In genomic region chr20:43572891-43573290, GRCh38 we compare ENCODE assay signal across 24 cellular contexts. TPM values are rescaled to one million over a fixed set of nuclear protein-coding genes. Genes with fewer than 3 reads are reported as not detected.
A peak's percentile ranks its signal among the peaks of the same experiment; 100 is the strongest.
DNase-seq lines count a peak whose midpoint lies in the region; ATAC-seq, FAIRE-seq and TF ChIP-seq lines count a peak whose summit lies in the region.
"Had no signal": no experiment of that assay in that cellular context is flagged by ENCODE, and none has a peak within 500 bp of the region (broad histone marks: within the 10 kb centered on the region; RNA-seq: fewer than 3 reads in every experiment).

No MANE protein-coding gene starts in this region.

- TF ChIP-seq CTCF in K562 (IDR thresholded peaks at IDR 0.05 in 2 of 3, conservative IDR thresholded peaks at IDR 0.05 in 1 of 3; ENCODE audit: insufficient read depth in 2 of 3, low read depth in 1 of 3, low read length in 3 of 3) = no peak

- no peaks in the 10 kb centered on the region for H3K79me2 ChIP-seq in K562 (ENCODE audit: control insufficient read depth, insufficient read depth, low read length)

- POLR2A ChIA-PET in K562 (lab: Yijun Ruan, JAX) = interaction anchor here (0.6 to 0.7 kb wide), 3 partner anchors 11 to 102 kb away, joined by 3 to 4 read pairs (median 3); no protein-coding TSS in a partner anchor

- no peak overlapping the region for H2BK12ac ChIP-seq in neuronal stem cell (ENCODE audit: low read length)

- no TSS peak for BruUV-seq in K562 (replicated peaks; lab: Mats Ljungman, UMichigan)

- in situ Hi-C loops in K562 (cut with MboI) = no loop called here

- intact Hi-C loops in K562 (cut with micrococcal nuclease) = no loop called here

- no peak for TF ChIP-seq EP300 in K562 (IDR thresholded peaks at IDR 0.05; ENCODE audit: low read length)

- H3K4me1 ChIP-seq in K562 (replicated peaks in 1 of 2; ENCODE audit: control insufficient read depth in 2 of 2, insufficient read depth in 2 of 2, low read length in 2 of 2) (peaks cover 6 to 7% of the 10 kb centered on the region in 2 experiments; a peak in 3 of 5 replicates), neuronal stem cell (ENCODE audit: control insufficient read depth in 2 of 2, insufficient read depth in 1 of 2, low read depth in 1 of 2, low read length in 2 of 2) (no peaks in the 10 kb centered on the region)
- H3K4me1 ChIP-seq: BLaER1, Caco-2, HAP-1 had no signal

- no peak overlapping the region for H2BK15ac ChIP-seq in neuronal stem cell (ENCODE audit: low read length)

- H3K14ac ChIP-seq in neuronal stem cell (ENCODE audit: low read length) = peak overlapping the region; percentile 32

- no peak overlapping the region for H2BK5ac ChIP-seq in neuronal stem cell (ENCODE audit: low read length)

- no peak overlapping the region for H3K27ac ChIP-seq in K562 (ENCODE audit: extremely low read depth, low read depth, low read length)
- no peak overlapping the region for H3K27ac ChIP-seq in neuronal stem cell (replicated peaks; ENCODE audit: low read length)
- H3K27ac ChIP-seq: BLaER1, C4-2B had no signal

- H3K23ac ChIP-seq in neuronal stem cell (ENCODE audit: low read depth, low read length, poor library complexity) = no peak overlapping the region

- H3K36me3 ChIP-seq in K562 (ENCODE audit: control insufficient read depth, insufficient read depth, low read length) (no peaks in the 10 kb centered on the region), neuronal stem cell (replicated peaks in 1 of 2; ENCODE audit: control insufficient read depth in 2 of 2, insufficient read depth in 2 of 2, low read length in 2 of 2) (no peaks in the 10 kb centered on the region)
- H3K36me3 ChIP-seq: BLaER1, HAP-1 had no signal

- ATAC-seq in K562 = no peak
- ATAC-seq: CD8-positive, alpha-beta T cell had no signal

- no peaks in the 10 kb centered on the region; the same call in 1 of the 2 replicates for H3K9me3 ChIP-seq in K562 (replicated peaks; ENCODE audit: control insufficient read depth, insufficient read depth, low read depth, low read length)
- no peaks in the 10 kb centered on the region for H3K9me3 ChIP-seq in neuronal stem cell (replicated peaks in 1 of 2; ENCODE audit: control insufficient read depth in 2 of 2, insufficient read depth in 1 of 2, low read depth in 1 of 2, low read length in 2 of 2)
- H3K9me3 ChIP-seq: BLaER1, Caco-2, HAP-1 had no signal

- no peak overlapping the region for H2AK5ac ChIP-seq in neuronal stem cell (ENCODE audit: low read depth, low read length)

- DNase-seq in AG20443 (ENCODE audit: low spot score) = peak; percentile 3
- DNase-seq in D341Med (ENCODE audit: low spot score) = peak; percentile 8
- no peak for DNase-seq in K562 (ENCODE audit: extremely low read depth in 1 of 4, low spot score in 3 of 4)
- no peak for DNase-seq in neuronal stem cell (ENCODE audit: low spot score)
- no peak for DNase-seq in stimulated activated CD4-positive, alpha-beta T cell treated with anti-CD3 and anti-CD28 coated beads, Interleukin-2, amount 100 ng/mL, for 24 hours
- no peak for DNase-seq in activated effector memory CD4-positive, alpha-beta T cell treated with Interleukin-2 at 50 U/mL for 16 hours
- no peak for DNase-seq in NCI-H2196 (lab: John Stamatoyannopoulos, UW; ENCODE audit: unreplicated experiment)
- DNase-seq in NCI-H524 (lab: John Stamatoyannopoulos, UW) = no peak
- DNase-seq: Caco-2; CD4-positive, CD25-positive, alpha-beta regulatory T cell; CD8-positive, alpha-beta T cell; DMS53; DMS79 treated with DMSO at 0.1 percent for 48 hours; GF-D8; GOT3; HFFc6 had no signal

- H3K4me3 ChIP-seq in K562 (no peak overlapping the region), neuronal stem cell (ENCODE audit: low read length in 2 of 2) (no peak overlapping the region)
- H3K4me3 ChIP-seq: BLaER1, HAP-1 had no signal

- H3K9ac ChIP-seq in K562 (ENCODE audit: insufficient read depth in 1 of 2, low read depth in 2 of 2, low read length in 2 of 2) (no peak overlapping the region), neuronal stem cell (ENCODE audit: low read depth, low read length, poor library complexity) (no peak overlapping the region)
- H3K9ac ChIP-seq: BLaER1 had no signal

- FAIRE-seq in K562 (lab: Jason Lieb, UNC) = peak; percentile 19
- FAIRE-seq: D721Med, GM12891, GM18507, H54 had no signal

- H3K79me1 ChIP-seq in neuronal stem cell (ENCODE audit: low read depth, low read length) = no peaks in the 10 kb centered on the region

- no peaks in the 10 kb centered on the region for H3K9me1 ChIP-seq in K562 (ENCODE audit: control insufficient read depth, insufficient read depth, low read length)

- H3K18ac ChIP-seq in neuronal stem cell (ENCODE audit: low read length) = no peak overlapping the region

- H3K4ac ChIP-seq in neuronal stem cell (ENCODE audit: low read length) = no peak overlapping the region

- H4K8ac ChIP-seq in neuronal stem cell (ENCODE audit: low read depth, low read length) = no peak overlapping the region

- no peak overlapping the region for H3K4me2 ChIP-seq in K562 (ENCODE audit: insufficient read depth, low read length)
- no peak overlapping the region for H3K4me2 ChIP-seq in neuronal stem cell (ENCODE audit: insufficient read depth, low read length, poor library complexity, severe bottlenecking)
- H3K4me2 ChIP-seq: BLaER1 had no signal

- H4K91ac ChIP-seq in neuronal stem cell (ENCODE audit: low read depth, low read length, poor library complexity) = no peak overlapping the region

- H3K27me3 ChIP-seq in K562 (ENCODE audit: control insufficient read depth in 2 of 2, insufficient read depth in 2 of 2, low read length in 2 of 2) = no peaks in the 10 kb centered on the region
- H3K27me3 ChIP-seq in neuronal stem cell (ENCODE audit: control insufficient read depth in 3 of 3, insufficient read depth in 3 of 3, low read depth in 1 of 3, low read length in 3 of 3) = no peaks in the 10 kb centered on the region
- H3K27me3 ChIP-seq: BLaER1 had no signal

- no peak overlapping the region for H2BK120ac ChIP-seq in neuronal stem cell (ENCODE audit: low read depth, low read length)

- H4K20me1 ChIP-seq in K562 (replicated peaks; ENCODE audit: control insufficient read depth, insufficient read depth, low read length) = no peaks in the 10 kb centered on the region
- H4K20me1 ChIP-seq: BLaER1 had no signal

- no peak for TF ChIP-seq POLR2A in K562 (conservative IDR thresholded peaks at IDR 0.05)

- 67% methylated on average over 8 of the region's 8 CpGs for WGBS in K562 (ENCODE audit: insufficient coverage, low coverage, missing lambda C conversion rate)
- WGBS in neuronal stem cell (ENCODE audit: extremely low coverage in 2 of 2, insufficient read length in 2 of 2, insufficient replicate concordance in 1 of 2), 2 donors = no CpG with 5 or more reads among the region's 8 CpGs

- CTCF ChIA-PET in K562 (lab: Yijun Ruan, JAX; ENCODE audit: low intra/inter-chr PET ratio) = interaction anchor here (1.7 kb wide), 1 partner anchor 119 kb away, joined by 7 read pairs; no protein-coding TSS in a partner anchor

- H2AFZ ChIP-seq in K562 (ENCODE audit: low read depth, low read length) (no peak overlapping the region), neuronal stem cell (ENCODE audit: low read length) (no peak overlapping the region)

- no peak for TF ChIP-seq RAD21 in K562 (CRISPR knock-in tag; conservative IDR thresholded peaks at IDR 0.05 in 1 of 2, IDR thresholded peaks at IDR 0.05 in 1 of 2)

RNA-seq across cellular contexts. Expression of gene SGK2, which starts 14.1 kb away (rescaled TPM):
- 4.3 and 4.4 TPM in 2 replicates for total RNA-seq in K562 (2011; cell fraction: chromatin; rRNA removed; ENCODE audit: low replicate concordance)
- total RNA-seq in K562 (2011; cell fraction: nucleolus; rRNA removed) = 0.83 and 2.8 TPM in 2 replicates
- 4.0 and 6.9 TPM in 2 replicates for total RNA-seq in K562 (2011; cell fraction: nucleoplasm; rRNA removed)
- total RNA-seq in K562 (2014; rRNA removed) (0.14 and 0.16 TPM in 2 replicates), K562 (2014; rRNA removed; fragmentation: Illumina TruSeq; extraction: Trizol) (0.07 and 0.13 TPM in 2 replicates), K562 (2015; rRNA removed; fragmentation: Illumina TruSeq; extraction: Trizol) (0.11 and 0.15 TPM in 2 replicates), K562 (2021) (0.20 and 0.31 TPM in 2 replicates)
- polyA plus RNA-seq in K562 (2011; rRNA removed) (0.24 and 0.88 TPM in 2 replicates), K562 (2014; fragmentation: Illumina TruSeq; extraction: Trizol) (0.15 TPM in 1 of 2 replicates, not detected in the other), K562 (2014; fragmentation: Nextera tagmentation; extraction: Ambion mirVana) (not detected), K562 (2014; rRNA removed) (0.21 and 0.57 TPM in 2 replicates)
- polyA plus RNA-seq in K562 (2011; cell fraction: cytosol; rRNA removed) = 0.07 and 0.09 TPM in 2 replicates
- polyA plus RNA-seq in K562 (2011; cell fraction: nucleus; rRNA removed) = 2.7 and 3.1 TPM in 2 replicates
- 0.10 and 0.62 TPM in 2 replicates for polyA plus RNA-seq in K562 (2012)
- 0.53 and 1.7 TPM in 2 replicates for polyA minus RNA-seq in K562 (2011; rRNA and poly(A)+ RNA removed)
- polyA minus RNA-seq in K562 (2011; cell fraction: cytosol; rRNA and poly(A)+ RNA removed) = not detected in 2 replicates
- polyA minus RNA-seq in K562 (2011; cell fraction: nucleus; rRNA and poly(A)+ RNA removed) = 0.54 and 1.1 TPM in 2 replicates
- polyA plus RNA-seq in neuronal stem cell (2013, experiment 1 of 2) = 1.7 TPM
- polyA plus RNA-seq in neuronal stem cell (2013, experiment 2 of 2) = 1.9 TPM
- total RNA-seq: A172 had no signal
- polyA plus RNA-seq: CD4-positive, CD25-positive, alpha-beta regulatory T cell had no signal

RNA-seq across cellular contexts. Expression of gene IFT52, which starts 17.8 kb away (rescaled TPM):
- total RNA-seq in K562 (2011; cell fraction: chromatin; rRNA removed; ENCODE audit: low replicate concordance) = 11.7 and 21.0 TPM in 2 replicates
- 5.9 and 7.8 TPM in 2 replicates for total RNA-seq in K562 (2011; cell fraction: nucleolus; rRNA removed)
- total RNA-seq in K562 (2011; cell fraction: nucleoplasm; rRNA removed) = 4.5 and 10.5 TPM in 2 replicates
- 10.9 and 11.0 TPM in 2 replicates for total RNA-seq in K562 (2014; rRNA removed)
- 22.0 and 22.2 TPM in 2 replicates for total RNA-seq in K562 (2014; rRNA removed; fragmentation: Illumina TruSeq; extraction: Trizol)
- 17.0 and 20.4 TPM in 2 replicates for total RNA-seq in K562 (2015; rRNA removed; fragmentation: Illumina TruSeq; extraction: Trizol)
- total RNA-seq in K562 (2021) = 15.3 and 17.6 TPM in 2 replicates
- 24.9 and 26.8 TPM in 2 replicates for polyA plus RNA-seq in K562 (2011; rRNA removed)
- 21.6 and 30.1 TPM in 2 replicates for polyA plus RNA-seq in K562 (2011; cell fraction: cytosol; rRNA removed)
- polyA plus RNA-seq in K562 (2011; cell fraction: nucleus; rRNA removed) = 10.3 and 16.7 TPM in 2 replicates
- polyA plus RNA-seq in K562 (2012) = 15.7 and 22.2 TPM in 2 replicates
- polyA plus RNA-seq in K562 (2014; fragmentation: Illumina TruSeq; extraction: Trizol) = 20.3 and 20.6 TPM in 2 replicates
- 10 to 100 TPM; 24.4 to 31.4 TPM for polyA plus RNA-seq in K562 (2014; fragmentation: Nextera tagmentation; extraction: Ambion mirVana)
- 16.1 and 16.5 TPM in 2 replicates for polyA plus RNA-seq in K562 (2014; rRNA removed)
- polyA minus RNA-seq in K562 (2011; rRNA and poly(A)+ RNA removed) = 24.1 and 36.9 TPM in 2 replicates
- polyA minus RNA-seq in K562 (2011; cell fraction: cytosol; rRNA and poly(A)+ RNA removed) = 6.4 and 8.9 TPM in 2 replicates
- 6.7 and 9.0 TPM in 2 replicates for polyA minus RNA-seq in K562 (2011; cell fraction: nucleus; rRNA and poly(A)+ RNA removed)
- polyA plus RNA-seq in neuronal stem cell (2013, experiment 1 of 2) = 98.6 TPM
- polyA plus RNA-seq in neuronal stem cell (2013, experiment 2 of 2) = 102 TPM

Comparison
In these comparisons a context has a peak if more than half of its experiments do, and no peak if none do; other contexts are left out.
1. DNase-seq: peak in AG20443 (single experiment) and D341Med (single experiment); none in K562 (0 of 4), neuronal stem cell (single experiment), stimulated activated CD4-positive, alpha-beta T cell treated with anti-CD3 and anti-CD28 coated beads, Interleukin-2, amount 100 ng/mL, for 24 hours (0 of 2), activated effector memory CD4-positive, alpha-beta T cell treated with Interleukin-2 at 50 U/mL for 16 hours (single experiment), NCI-H2196 (single experiment) and NCI-H524 (0 of 2).